Comparison of ENCODE assay signal across 11 cellular contexts in genomic region chr19:11198769-11199469, GRCh38. TPM values are rescaled to one million over a fixed set of nuclear protein-coding genes. Genes with fewer than 3 reads are reported as not detected.
DNase-seq lines count a peak whose midpoint lies in the region; ATAC-seq and TF ChIP-seq lines count a peak whose summit lies in the region.
"Had no signal": no experiment of that assay in that cellular context is flagged by ENCODE, and none has a peak within 500 bp of the region (broad histone marks: within the 10 kb centered on the region; RNA-seq: fewer than 3 reads in every experiment).

No MANE protein-coding gene starts in this region.

- no peak for TF ChIP-seq CTCF in right atrium auricular region (IDR thresholded peaks at IDR 0.05)
- TF ChIP-seq CTCF in prostate gland (IDR thresholded peaks at IDR 0.05), result no peak

- POLR2A ChIA-PET in CD8-positive, alpha-beta memory T cell (lab: Charles Lee), result no interaction called here
- POLR2A ChIA-PET in T-cell (lab: Charles Lee), result no interaction called here

- peaks cover 0 to 16% (median 0%) of the 10 kb centered on the region in 3 donors for H3K4me1 Mint-ChIP-seq in CD8-positive, alpha-beta memory T cell
- H3K4me1 Mint-ChIP-seq in T-cell, result peaks cover 9 to 12% (median 12%) of the 10 kb centered on the region in 3 donors

- H3K27me3 ChIP-seq in CD8-positive, alpha-beta memory T cell (ENCODE audit: insufficient read depth, low read length, poor library complexity, severe bottlenecking), result no peaks in the 10 kb centered on the region
- no peaks in the 10 kb centered on the region for H3K27me3 ChIP-seq in right atrium auricular region
- H3K27me3 ChIP-seq in prostate gland (replicated peaks; ENCODE audit: insufficient read depth), result no peaks in the 10 kb centered on the region

- H3K9me3 ChIP-seq in CD8-positive, alpha-beta memory T cell (ENCODE audit: low read length), result no peaks in the 10 kb centered on the region
- H3K9me3 ChIP-seq in right atrium auricular region, result no peaks in the 10 kb centered on the region
- H3K9me3 ChIP-seq in prostate gland, result no peaks in the 10 kb centered on the region

- no peak overlapping the region for H3K4me3 ChIP-seq in CD8-positive, alpha-beta memory T cell (ENCODE audit: low read length)
- no peak overlapping the region for H3K4me3 ChIP-seq in right atrium auricular region
- no peak overlapping the region for H3K4me3 ChIP-seq in prostate gland

- DNase-seq in CD8-positive, alpha-beta memory T cell, result no peak
- DNase-seq in T-cell, result no peak
- no peak for DNase-seq in right atrium auricular region (ENCODE audit: low spot score)
- no peak for DNase-seq in prostate gland (ENCODE audit: low spot score)
- no peak for DNase-seq in effector CD8-positive, alpha-beta T cell (lab: John Stamatoyannopoulos, UW)
- DNase-seq in NCI-H345 (lab: John Stamatoyannopoulos, UW), result no peak
- DNase-seq in head of caudate nucleus, result no peak
- no peak for DNase-seq in DMS53 treated with DMSO at 0.1 percent for 48 hours (lab: John Stamatoyannopoulos, UW; ENCODE audit: unreplicated experiment)
- DNase-seq: activated naive CD4-positive, alpha-beta T cell treated with anti-CD3 and anti-CD28 coated beads, Interleukin-2, amount 50 U/mL, for 16 hours; NCI-H1930; small intestine had no signal

- H3K27ac Mint-ChIP-seq in CD8-positive, alpha-beta memory T cell, result no peak overlapping the region
- no peak overlapping the region for H3K27ac Mint-ChIP-seq in T-cell

- intact Hi-C loops in prostate gland (cut with DNase I), result no loop called here
- intact Hi-C loops in head of caudate nucleus (cut with DNase I), result no loop called here

- H3K9me3 Mint-ChIP-seq in CD8-positive, alpha-beta memory T cell, result no peaks in the 10 kb centered on the region
- no peaks in the 10 kb centered on the region for H3K9me3 Mint-ChIP-seq in T-cell

- no peak for TF ChIP-seq POLR2A in prostate gland (IDR thresholded peaks at IDR 0.05)

- 69% methylated on average over 9 of the region's 9 CpGs for WGBS in prostate gland

- no peak overlapping the region for H3K27ac ChIP-seq in CD8-positive, alpha-beta memory T cell (ENCODE audit: low read depth, low read length)
- H3K27ac ChIP-seq in right atrium auricular region, result peak overlapping the region; percentile 95 to 96
- peak overlapping the region; percentile 33 to 43 for H3K27ac ChIP-seq in prostate gland

- no peak for ATAC-seq in T-cell (replicated peaks in 1 of 4)

- no peaks in the 10 kb centered on the region for H3K36me3 ChIP-seq in CD8-positive, alpha-beta memory T cell (ENCODE audit: insufficient read depth, low read length)
- H3K36me3 ChIP-seq in right atrium auricular region, result peaks cover 22% of the 10 kb centered on the region
- no peaks in the 10 kb centered on the region for H3K36me3 ChIP-seq in prostate gland

- peak overlapping the region in 4 of 7 donors; percentile 79 to 82 (median 81) for H3K4me3 Mint-ChIP-seq in CD8-positive, alpha-beta memory T cell
- H3K4me3 Mint-ChIP-seq in T-cell, result peak overlapping the region in 2 of 3 donors; percentile 67 to 80

- CTCF ChIA-PET in CD8-positive, alpha-beta memory T cell (lab: Charles Lee), result no interaction called here
- CTCF ChIA-PET in T-cell (lab: Charles Lee), result no interaction called here

- peaks cover 12 to 14% of the 10 kb centered on the region in 2 donors for H3K27me3 Mint-ChIP-seq in CD8-positive, alpha-beta memory T cell
- H3K27me3 Mint-ChIP-seq in T-cell, result peaks cover 11 to 19% of the 10 kb centered on the region in 2 donors

- H3K4me1 ChIP-seq in CD8-positive, alpha-beta memory T cell (ENCODE audit: insufficient read depth, low read length), result peaks cover 9% of the 10 kb centered on the region
- H3K4me1 ChIP-seq in right atrium auricular region (peaks cover 0 to 65% of the 10 kb centered on the region in 2 donors), prostate gland (replicated peaks) (no peaks in the 10 kb centered on the region)

- no peaks in the 10 kb centered on the region for H3K36me3 Mint-ChIP-seq in CD8-positive, alpha-beta memory T cell
- no peaks in the 10 kb centered on the region for H3K36me3 Mint-ChIP-seq in T-cell

RNA-seq across cellular contexts. Expression of gene KANK2, which starts 1.6 kb away (rescaled TPM):
- total RNA-seq in CD8-positive, alpha-beta memory T cell, result 1 to 10 TPM; 2.0 to 2.3 TPM
- 0.16 TPM for polyA plus RNA-seq in CD8-positive, alpha-beta memory T cell
- total RNA-seq in T-cell, result 1 to 10 TPM in 3 of 5 donors, under 1 TPM in 2; 0.68 to 1.9 (median 1.2) TPM
- total RNA-seq in right atrium auricular region, result 100 to 1,000 TPM; 445 to 622 TPM
- total RNA-seq in prostate gland, result 100 to 1,000 TPM; 150 to 370 TPM

RNA-seq across cellular contexts. Expression of gene ANGPTL8, which starts 40.5 kb away (rescaled TPM):
- total RNA-seq in CD8-positive, alpha-beta memory T cell, result not detected
- not detected for polyA plus RNA-seq in CD8-positive, alpha-beta memory T cell
- total RNA-seq in T-cell (not detected), right atrium auricular region (1 to 10 TPM in 1 of 2 donors, not detected in 1; 1.3 TPM), prostate gland (not detected)

RNA-seq across cellular contexts. Expression of gene SPC24, which starts 43.3 kb away (rescaled TPM):
- total RNA-seq in CD8-positive, alpha-beta memory T cell, result 10 to 100 TPM; 35.3 to 37.2 TPM
- not detected for polyA plus RNA-seq in CD8-positive, alpha-beta memory T cell
- total RNA-seq in T-cell (1 to 10 TPM in 4 of 5 donors, under 1 TPM in 1; 0.95 to 3.6 (median 2.4) TPM), right atrium auricular region (1 to 10 TPM; 1.2 to 5.7 TPM), prostate gland (1 to 10 TPM in 1 of 2 donors, under 1 TPM in 1; 0.73 to 5.0 TPM)

Comparison
In these comparisons a context has a peak if more than half of its experiments do, and no peak if none do; other contexts are left out.
1. RNA of gene KANK2, which starts 1.6 kb away (total RNA-seq): 445 to 622 TPM in right atrium auricular region and 150 to 370 TPM in prostate gland; 2.0 to 2.3 TPM in CD8-positive, alpha-beta memory T cell and 0.68 to 1.9 TPM in T-cell; every median in the first group is over 10 times any median in the second.
2. RNA of gene SPC24, which starts 43.3 kb away (total RNA-seq): 35.3 to 37.2 TPM in CD8-positive, alpha-beta memory T cell; 1.2 to 5.7 TPM in right atrium auricular region, 0.73 to 5.0 TPM in prostate gland and 0.95 to 3.6 TPM in T-cell; every median in the first group is over 4 times any median in the second.